In the genomic region with DNA sequence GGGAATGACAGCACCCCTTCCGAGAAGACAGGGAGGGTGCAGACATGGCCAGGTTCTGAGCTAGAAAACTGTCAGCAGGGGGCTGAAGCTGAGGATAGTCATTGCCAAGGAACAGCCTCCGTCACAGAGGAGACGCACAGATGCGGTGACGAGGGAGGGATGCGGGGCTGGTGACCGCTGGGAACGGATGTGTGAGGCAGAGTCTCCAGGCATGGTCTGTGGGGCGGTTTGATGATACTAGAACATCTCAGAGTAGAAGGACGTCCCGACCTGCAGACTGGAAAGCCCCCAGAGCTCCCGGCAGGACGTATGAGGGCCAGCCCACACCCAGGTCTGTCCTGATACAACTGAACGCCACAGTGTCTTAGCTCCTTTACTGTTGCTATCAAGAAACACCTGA, we compare ENCODE assay signal across 19 cellular contexts. TPM values are rescaled to one million over a fixed set of nuclear protein-coding genes. Genes with fewer than 3 reads are reported as not detected.
DNase-seq lines count a peak whose midpoint lies in the region; ATAC-seq, FAIRE-seq and TF ChIP-seq lines count a peak whose summit lies in the region.
"Had no signal": no experiment of that assay in that cellular context is flagged by ENCODE, and none has a peak within 500 bp of the region (broad histone marks: within the 10 kb centered on the region; RNA-seq: fewer than 3 reads in every experiment).

No MANE protein-coding gene starts in this region.

- H3K27ac Mint-ChIP-seq in Caco-2 (ENCODE audit: unreplicated experiment) (peak overlapping the region; percentile 30), neural progenitor cell (no peak overlapping the region)
- H3K27ac Mint-ChIP-seq in central memory CD8-positive, alpha-beta T cell (ENCODE audit: low read depth): peak overlapping the region; percentile 66
- H3K27ac Mint-ChIP-seq in stimulated activated memory B cell treated with anti-CD40 and anti-IgM and Interleukin-4, amounts not matched to agents 10 μg/mL and 1 μg/mL and 100 μg/mL, for 72 hours: no peak overlapping the region

- no peak overlapping the region for H3K9ac ChIP-seq in IMR-90 (ENCODE audit: low read depth, low read length)
- no peak overlapping the region for H3K9ac ChIP-seq in neural progenitor cell

- H3F3A ChIP-seq in neural progenitor cell (ENCODE audit: low read depth): peaks cover 9% of the 10 kb centered on the region

- POLR2A ChIA-PET in Caco-2 (lab: Charles Lee) (interaction anchor here (0.6 kb wide), 1 partner anchor 17 kb away, joined by 3 read pairs; no protein-coding TSS in a partner anchor), IMR-90 (lab: Charles Lee; ENCODE audit: unreplicated experiment) (no interaction called here)

- H3K9me1 ChIP-seq in IMR-90 (ENCODE audit: insufficient read depth, low read length): peaks cover 10% of the 10 kb centered on the region

- 96% methylated on average over 9 of the region's 14 CpGs; no CpG with 5 or more reads in 1 of the 2 experiments for WGBS in IMR-90 (ENCODE audit: extremely low coverage in 2 of 2, insufficient read length in 1 of 2), 2 experiments

- intact Hi-C loops in Caco-2 (cut with micrococcal nuclease; ENCODE audit: unreplicated experiment) (no loop called here), IMR-90 (cut with micrococcal nuclease) (no loop called here)

- no peak overlapping the region for H3K23ac ChIP-seq in IMR-90 (ENCODE audit: low read depth, low read length)

- no peak overlapping the region for H2AFZ ChIP-seq in IMR-90 (replicated peaks; ENCODE audit: low read length, poor library complexity)
- no peak overlapping the region for H2AFZ ChIP-seq in neural progenitor cell (replicated peaks)

- H3K4me3 ChIP-seq in Caco-2 (ENCODE audit: low read depth, low read length) (no peak overlapping the region), IMR-90 (ENCODE audit: insufficient read depth, low read depth, low read length) (no peak overlapping the region), neural progenitor cell (no peak overlapping the region)
- H3K4me3 ChIP-seq: Peyer's patch had no signal

- peaks cover 43% of the 10 kb centered on the region for H3K36me3 Mint-ChIP-seq in Caco-2 (ENCODE audit: insufficient read depth, unreplicated experiment)
- peaks cover 27% of the 10 kb centered on the region for H3K36me3 Mint-ChIP-seq in central memory CD8-positive, alpha-beta T cell (ENCODE audit: insufficient read depth)
- H3K36me3 Mint-ChIP-seq in neural progenitor cell: peaks cover 11% of the 10 kb centered on the region
- peaks cover 11% of the 10 kb centered on the region for H3K36me3 Mint-ChIP-seq in stimulated activated memory B cell treated with anti-CD40 and anti-IgM and Interleukin-4, amounts not matched to agents 10 μg/mL and 1 μg/mL and 100 μg/mL, for 72 hours

- no peaks in the 10 kb centered on the region for H3K27me3 ChIP-seq in Caco-2 (replicated peaks; ENCODE audit: control insufficient read depth, insufficient read depth, low read length)
- H3K27me3 ChIP-seq in IMR-90 (ENCODE audit: control insufficient read depth, insufficient read depth, low read length): no peaks in the 10 kb centered on the region
- peaks cover 4% of the 10 kb centered on the region for H3K27me3 ChIP-seq in neural progenitor cell
- H3K27me3 ChIP-seq: Peyer's patch had no signal

- TF ChIP-seq RAD21 in IMR-90 (IDR thresholded peaks at IDR 0.05; ENCODE audit: low read length): no peak

- TF ChIP-seq POLR2A in IMR-90 (IDR thresholded peaks at IDR 0.05; ENCODE audit: low read depth, low read length): no peak

- 0 out of 2 replicates have a peak overlapping the region, but pooled peaks have one; percentile 31 for H2AK5ac ChIP-seq in IMR-90 (ENCODE audit: low read depth, low read length)

- no peak overlapping the region for H4K5ac ChIP-seq in IMR-90 (ENCODE audit: low read depth, low read length)

- ATAC-seq in IMR-90 (ENCODE audit: low read depth) (no peak), HG03095 (IDR thresholded peaks at IDR 0.05; ENCODE audit: unreplicated experiment) (no peak)
- no peak for ATAC-seq in central memory CD8-positive, alpha-beta T cell (replicated peaks; ENCODE audit: extremely low read depth, poor library complexity, severe bottlenecking)
- ATAC-seq in stimulated activated memory B cell treated with anti-CD40 and anti-IgM and Interleukin-4, amounts not matched to agents 10 μg/mL and 1 μg/mL and 100 μg/mL, for 72 hours: no peak

- FAIRE-seq in frontal cortex (lab: Jason Lieb, UNC): no peak
- FAIRE-seq: D721Med had no signal

- TF ChIP-seq CTCF in Caco-2 (IDR thresholded peaks at IDR 0.05; ENCODE audit: insufficient read depth in 1 of 2, low read depth in 1 of 2, low read length in 1 of 2, severe bottlenecking in 1 of 2, unreplicated experiment in 1 of 2) (no peak), IMR-90 (conservative IDR thresholded peaks at IDR 0.05; ENCODE audit: low read depth, low read length) (no peak), neural progenitor cell (IDR thresholded peaks at IDR 0.05) (no peak)

- H2AK9ac ChIP-seq in IMR-90 (replicated peaks; ENCODE audit: low read depth, low read length, poor library complexity): peak overlapping the region; percentile 58

- peaks cover 24% of the 10 kb centered on the region for H4K20me1 ChIP-seq in IMR-90 (ENCODE audit: insufficient read depth, low read length)
- H4K20me1 ChIP-seq in neural progenitor cell (ENCODE audit: low read depth): peaks cover 23% of the 10 kb centered on the region

- no peak overlapping the region for H2BK20ac ChIP-seq in IMR-90 (ENCODE audit: low read depth, low read length)

- no peak overlapping the region for H2BK15ac ChIP-seq in IMR-90 (ENCODE audit: low read depth, low read length)

- CTCF ChIA-PET in Caco-2 (lab: Charles Lee) (interaction anchor here (0.8 to 1.4 kb wide), 2 partner anchors 39 to 46 kb away, joined by 3 to 4 read pairs; no protein-coding TSS in a partner anchor), IMR-90 (lab: Yijun Ruan, JAX) (no interaction called here)

- no peaks in the 10 kb centered on the region for H3K27me3 Mint-ChIP-seq in Caco-2 (ENCODE audit: insufficient read depth, unreplicated experiment)
- H3K27me3 Mint-ChIP-seq in central memory CD8-positive, alpha-beta T cell: no peaks in the 10 kb centered on the region
- H3K27me3 Mint-ChIP-seq in neural progenitor cell (ENCODE audit: insufficient read depth, low read depth): peaks cover 12% of the 10 kb centered on the region
- peaks cover 12% of the 10 kb centered on the region for H3K27me3 Mint-ChIP-seq in stimulated activated memory B cell treated with anti-CD40 and anti-IgM and Interleukin-4, amounts not matched to agents 10 μg/mL and 1 μg/mL and 100 μg/mL, for 72 hours
- H3K27me3 Mint-ChIP-seq: CD4-positive, alpha-beta memory T cell had no signal

- no peaks in the 10 kb centered on the region for H3K9me3 ChIP-seq in Caco-2
- no peaks in the 10 kb centered on the region for H3K9me3 ChIP-seq in IMR-90 (ENCODE audit: control insufficient read depth, insufficient read depth, low read length)
- H3K9me3 ChIP-seq in neural progenitor cell (ENCODE audit: low read depth): no peaks in the 10 kb centered on the region
- H3K9me3 ChIP-seq: Peyer's patch had no signal

- H4K91ac ChIP-seq in IMR-90 (ENCODE audit: insufficient read depth, low read depth, low read length): no peak overlapping the region

- H3K27ac ChIP-seq in IMR-90 (ENCODE audit: insufficient read depth, low read length) (no peak overlapping the region), neural progenitor cell (no peak overlapping the region)
- H3K27ac ChIP-seq: Peyer's patch had no signal

- H2BK120ac ChIP-seq in IMR-90 (ENCODE audit: low read depth, low read length): no peak overlapping the region

- no peak overlapping the region for H2BK5ac ChIP-seq in IMR-90 (ENCODE audit: low read depth, low read length, poor library complexity, severe bottlenecking)

- no peak overlapping the region for H3K14ac ChIP-seq in IMR-90 (replicated peaks; ENCODE audit: low read depth, low read length)

- peaks cover 53% of the 10 kb centered on the region for H3K4me1 ChIP-seq in Caco-2
- peaks cover 13% of the 10 kb centered on the region for H3K4me1 ChIP-seq in IMR-90 (ENCODE audit: control insufficient read depth, insufficient read depth, low read length)
- peaks cover 18% of the 10 kb centered on the region for H3K4me1 ChIP-seq in neural progenitor cell

- peaks cover 2 to 25% of the 10 kb centered on the region in 2 experiments; a peak in 2 of 4 replicates for H3K79me1 ChIP-seq in IMR-90 (ENCODE audit: low read depth in 1 of 2, low read length in 2 of 2)

- H3K4me3 Mint-ChIP-seq in Caco-2 (ENCODE audit: unreplicated experiment) (no peak overlapping the region), neural progenitor cell (peak overlapping the region; percentile 22)
- no peak overlapping the region for H3K4me3 Mint-ChIP-seq in central memory CD8-positive, alpha-beta T cell
- H3K4me3 Mint-ChIP-seq in stimulated activated memory B cell treated with anti-CD40 and anti-IgM and Interleukin-4, amounts not matched to agents 10 μg/mL and 1 μg/mL and 100 μg/mL, for 72 hours: no peak overlapping the region

- peaks cover 29% of the 10 kb centered on the region for H3K79me2 ChIP-seq in neural progenitor cell (ENCODE audit: low read depth)

- H3K56ac ChIP-seq in IMR-90 (ENCODE audit: extremely low read depth, insufficient read depth, low read length): no peak overlapping the region

- DNase-seq in Caco-2 (no peak), IMR-90 (no peak), neural progenitor cell (ENCODE audit: low spot score) (no peak), NCI-H2171 (lab: John Stamatoyannopoulos, UW) (no peak), frontal cortex (ENCODE audit: low spot score in 2 of 2) (no peak)
- no peak for DNase-seq in central memory CD8-positive, alpha-beta T cell (ENCODE audit: low spot score in 2 of 2)
- DNase-seq: CD4-positive, alpha-beta memory T cell; GDM1; H7; NCI-H1092; NCI-H146; NCI-H2081 treated with DMSO at 0.1 percent for 48 hours; NCI-H524 treated with DMSO at 0.1 percent for 48 hours; Peyer's patch; SHP77 had no signal

- H3K4ac ChIP-seq in IMR-90 (ENCODE audit: low read depth, low read length): no peak overlapping the region

- H3K36me3 ChIP-seq in Caco-2 (ENCODE audit: control insufficient read depth, insufficient read depth, low read length): peaks cover 5% of the 10 kb centered on the region; the same call in 1 of the 2 replicates
- peaks cover 14% of the 10 kb centered on the region for H3K36me3 ChIP-seq in IMR-90 (ENCODE audit: control insufficient read depth, insufficient read depth, low read length)
- peaks cover 9% of the 10 kb centered on the region for H3K36me3 ChIP-seq in neural progenitor cell

- no peak overlapping the region for H3K4me2 ChIP-seq in IMR-90 (ENCODE audit: low read depth, low read length)
- H3K4me2 ChIP-seq in neural progenitor cell: no peak overlapping the region

- no peak overlapping the region for H3K18ac ChIP-seq in IMR-90 (ENCODE audit: low read depth, low read length)

- dilution Hi-C loops in IMR-90 (cut with HindIII; ENCODE audit: low sequenced_read_pairs, unreplicated experiment): no loop called here

- in situ Hi-C loops in IMR-90 (cut with MboI; ENCODE audit: low sequenced_read_pairs): no loop called here

- BruUV-seq in Caco-2 (replicated peaks; lab: Mats Ljungman, UMichigan): no TSS peak
- BruUV-seq in IMR-90 (replicated peaks; lab: Mats Ljungman, UMichigan): no TSS peak

- H3K4me1 Mint-ChIP-seq in Caco-2 (ENCODE audit: low read depth, unreplicated experiment): peaks cover 41% of the 10 kb centered on the region
- peaks cover 21% of the 10 kb centered on the region for H3K4me1 Mint-ChIP-seq in central memory CD8-positive, alpha-beta T cell
- H3K4me1 Mint-ChIP-seq in neural progenitor cell: peaks cover 32% of the 10 kb centered on the region
- H3K4me1 Mint-ChIP-seq in stimulated activated memory B cell treated with anti-CD40 and anti-IgM and Interleukin-4, amounts not matched to agents 10 μg/mL and 1 μg/mL and 100 μg/mL, for 72 hours: peaks cover 31% of the 10 kb centered on the region

- H3K9me3 Mint-ChIP-seq in Caco-2 (ENCODE audit: unreplicated experiment) (no peaks in the 10 kb centered on the region), neural progenitor cell (no peaks in the 10 kb centered on the region)
- H3K9me3 Mint-ChIP-seq in central memory CD8-positive, alpha-beta T cell: no peaks in the 10 kb centered on the region
- no peaks in the 10 kb centered on the region for H3K9me3 Mint-ChIP-seq in stimulated activated memory B cell treated with anti-CD40 and anti-IgM and Interleukin-4, amounts not matched to agents 10 μg/mL and 1 μg/mL and 100 μg/mL, for 72 hours
- H3K9me3 Mint-ChIP-seq: CD4-positive, alpha-beta memory T cell; T-helper 1 cell treated with Interleukin-12 subunit alpha and Interleukin-12 subunit beta and Interleukin-4 antibody, amounts not matched to agents 30 μg/mL and 1 μg/mL, for 36 hours had no signal

- no peak overlapping the region for H4K8ac ChIP-seq in IMR-90 (ENCODE audit: low read depth in 2 of 2, low read length in 2 of 2)

RNA-seq across cellular contexts. Expression of gene CSNK1D, which starts 1.8 kb away (rescaled TPM):
- total RNA-seq in Caco-2 (2022): 196 TPM in 2 replicates
- 38.3 and 47.1 TPM in 2 replicates for total RNA-seq in IMR-90 (2012; rRNA removed)
- polyA plus RNA-seq in IMR-90 (2012; rRNA removed): 144 and 186 TPM in 2 replicates
- polyA plus RNA-seq in IMR-90 (2012; cell fraction: cytosol; rRNA removed): 131 and 159 TPM in 2 replicates
- polyA plus RNA-seq in IMR-90 (2012; cell fraction: nucleus; rRNA removed; ENCODE audit: low replicate concordance): 373 and 817 TPM in 2 replicates
- total RNA-seq in neural progenitor cell (ENCODE audit: low replicate concordance): 41.5 and 60.7 TPM in 2 replicates
- 22.8 TPM for total RNA-seq in frontal cortex

RNA-seq across cellular contexts. Expression of gene CD7, which starts 42.1 kb away (rescaled TPM):
- total RNA-seq in Caco-2 (2022): 0.37 and 0.93 TPM in 2 replicates
- total RNA-seq in IMR-90 (2012; rRNA removed): not detected in 2 replicates
- polyA plus RNA-seq in IMR-90 (2012; rRNA removed): not detected in 2 replicates
- 0.18 TPM in 1 of 2 replicates, not detected in the other for polyA plus RNA-seq in IMR-90 (2012; cell fraction: cytosol; rRNA removed)
- 0.12 and 0.16 TPM in 2 replicates for polyA plus RNA-seq in IMR-90 (2012; cell fraction: nucleus; rRNA removed; ENCODE audit: low replicate concordance)
- total RNA-seq in neural progenitor cell (ENCODE audit: low replicate concordance): 0.62 TPM in 1 of 2 replicates, not detected in the other
- not detected for total RNA-seq in frontal cortex

RNA-seq across cellular contexts. Expression of gene SLC16A3, which starts 46.5 kb away (rescaled TPM):
- total RNA-seq in Caco-2 (2022) (13.1 and 13.7 TPM in 2 replicates), IMR-90 (2012; rRNA removed) (49.1 and 49.7 TPM in 2 replicates), neural progenitor cell (ENCODE audit: low replicate concordance) (21.0 and 82.9 TPM in 2 replicates), frontal cortex (2.0 TPM)
- 181 and 204 TPM in 2 replicates for polyA plus RNA-seq in IMR-90 (2012; rRNA removed)
- 128 and 499 TPM in 2 replicates for polyA plus RNA-seq in IMR-90 (2012; cell fraction: cytosol; rRNA removed)
- polyA plus RNA-seq in IMR-90 (2012; cell fraction: nucleus; rRNA removed; ENCODE audit: low replicate concordance): 77.3 and 325 TPM in 2 replicates

RNA-seq across cellular contexts. Expression of gene SECTM1, which starts 58.2 kb away (rescaled TPM):
- 0.37 and 0.75 TPM in 2 replicates for total RNA-seq in Caco-2 (2022)
- 1.7 and 2.3 TPM in 2 replicates for total RNA-seq in IMR-90 (2012; rRNA removed)
- 4.4 and 5.2 TPM in 2 replicates for polyA plus RNA-seq in IMR-90 (2012; rRNA removed)
- polyA plus RNA-seq in IMR-90 (2012; cell fraction: cytosol; rRNA removed): 4.9 and 10.8 TPM in 2 replicates
- polyA plus RNA-seq in IMR-90 (2012; cell fraction: nucleus; rRNA removed; ENCODE audit: low replicate concordance): 1.2 and 2.4 TPM in 2 replicates
- 0.12 TPM in 1 of 2 replicates, not detected in the other for total RNA-seq in neural progenitor cell (ENCODE audit: low replicate concordance)
- 4.9 TPM for total RNA-seq in frontal cortex

Comparison
In these comparisons a context has a peak if more than half of its experiments do, and no peak if none do; other contexts are left out.
1. H3K27ac Mint-ChIP-seq: peak in Caco-2 (single experiment) and central memory CD8-positive, alpha-beta T cell (single experiment); none in neural progenitor cell (single experiment) and stimulated activated memory B cell treated with anti-CD40 and anti-IgM and Interleukin-4, amounts not matched to agents 10 μg/mL and 1 μg/mL and 100 μg/mL, for 72 hours (single experiment).